ENCODE assay signal across 11 cellular contexts in the genomic region with DNA sequence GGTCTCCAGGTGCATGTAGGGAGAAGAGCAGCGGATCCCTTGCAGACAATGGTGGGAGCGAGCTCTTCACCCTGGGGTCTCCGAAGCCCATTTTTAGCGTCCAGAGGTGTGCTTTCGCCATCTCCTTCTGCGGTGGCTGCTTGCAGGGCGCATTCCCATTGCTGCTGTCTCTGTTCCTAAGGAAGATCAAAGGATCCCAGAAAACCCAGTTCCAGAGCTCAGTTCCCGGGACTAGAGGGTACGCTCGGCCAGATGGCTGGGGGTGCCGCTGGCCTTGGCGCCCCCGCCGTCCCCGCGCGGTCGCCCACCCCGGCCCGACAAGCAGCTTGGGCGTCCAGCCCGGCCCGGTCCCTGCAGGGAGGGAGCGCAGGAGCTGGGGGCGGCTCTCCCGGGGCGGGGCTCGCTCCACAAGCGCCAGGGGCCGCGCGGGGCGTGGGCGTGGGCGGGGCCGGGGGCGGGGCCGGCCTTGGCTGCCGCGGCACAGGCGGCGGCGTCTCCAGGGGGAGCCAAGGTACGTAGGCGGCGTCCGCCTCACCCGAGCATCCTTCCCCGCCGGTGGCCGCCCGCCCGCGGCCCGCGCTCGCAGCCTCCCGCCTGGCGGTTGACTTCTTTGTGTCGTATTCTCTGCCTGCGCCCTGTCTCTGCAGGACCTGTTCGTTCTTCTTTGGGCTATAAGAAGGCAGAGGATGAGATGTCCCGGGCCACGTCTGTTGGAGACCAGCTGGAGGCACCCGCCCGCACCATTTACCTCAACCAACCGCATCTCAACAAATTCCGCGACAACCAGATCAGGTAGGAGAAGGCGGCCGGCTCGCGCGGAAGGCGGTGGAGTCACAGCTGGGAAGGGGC.
DNase-seq lines count a peak whose midpoint lies in the region; ATAC-seq, FAIRE-seq and TF ChIP-seq lines count a peak whose summit lies in the region.
"Had no signal": no experiment of that assay in that cellular context is flagged by ENCODE, and none has a peak within 500 bp of the region (broad histone marks: within the 10 kb centered on the region; RNA-seq: fewer than 3 reads in every experiment).

No MANE protein-coding gene starts in this region.

- intact Hi-C loops in pancreas (cut with DNase I), result no loop called here

- no peak overlapping the region for H3K4me3 ChIP-seq in pancreas

- peaks cover 15% of the 10 kb centered on the region for H3K4me1 Mint-ChIP-seq in chondrocyte (ENCODE audit: low read depth)

- ATAC-seq in pancreas (peak in 3 of 4 donors; percentile 43 to 85 (median 45)), GM19455 (IDR thresholded peaks at IDR 0.05; ENCODE audit: unreplicated experiment) (no peak)

- no peaks in the 10 kb centered on the region for H3K9me3 ChIP-seq in pancreas

- no peak for TF ChIP-seq CTCF in chondrocyte (IDR thresholded peaks at IDR 0.05)
- no peak for TF ChIP-seq CTCF in pancreas (IDR thresholded peaks at IDR 0.05)

- H3K4me3 Mint-ChIP-seq in chondrocyte (ENCODE audit: unreplicated experiment), result peak overlapping the region; percentile 65

- H3K36me3 Mint-ChIP-seq in chondrocyte (ENCODE audit: low read depth), result no peaks in the 10 kb centered on the region

- peaks cover 34% of the 10 kb centered on the region for H3K27me3 Mint-ChIP-seq in chondrocyte (ENCODE audit: low read depth)

- H3K27me3 ChIP-seq in pancreas, result peaks cover 0 to 22% (median 0%) of the 10 kb centered on the region in 4 donors

- no peak overlapping the region for H3K27ac Mint-ChIP-seq in chondrocyte (ENCODE audit: unreplicated experiment)
- H3K27ac Mint-ChIP-seq: activated naive CD4-positive, alpha-beta T cell treated with anti-CD3 and anti-CD28 coated beads, Interleukin-2, amount 50 U/mL, for 72 hours had no signal

- H3K36me3 ChIP-seq in pancreas, result no peaks in the 10 kb centered on the region

- no peak overlapping the region for H3K27ac ChIP-seq in pancreas
- H3K27ac ChIP-seq: parathyroid adenoma had no signal

- FAIRE-seq in pancreas (lab: Jason Lieb, UNC), result no peak
- FAIRE-seq: A204.1 had no signal

- H3K4me1 ChIP-seq in pancreas, result no peaks in the 10 kb centered on the region
- H3K4me1 ChIP-seq: parathyroid adenoma had no signal

- no peaks in the 10 kb centered on the region for H3K9me3 Mint-ChIP-seq in chondrocyte (ENCODE audit: low read depth)
- H3K9me3 Mint-ChIP-seq: activated naive CD4-positive, alpha-beta T cell treated with anti-CD3 and anti-CD28 coated beads, Interleukin-2, amount 50 U/mL, for 72 hours had no signal

- DNase-seq in DMS153 treated with DMSO at 0.1 percent for 48 hours (lab: John Stamatoyannopoulos, UW; ENCODE audit: unreplicated experiment), result peak; percentile 21
- no peak for DNase-seq in DMS153 (lab: John Stamatoyannopoulos, UW)
- DNase-seq in NCI-H2196 treated with DMSO at 0.1 percent for 48 hours (lab: John Stamatoyannopoulos, UW; ENCODE audit: unreplicated experiment), result peak; percentile 9
- no peak for DNase-seq in chondrocyte (ENCODE audit: low spot score)
- peak in 1 of 6 donors; percentile 67 for DNase-seq in pancreas
- no peak for DNase-seq in AG08395 (ENCODE audit: low spot score)
- DNase-seq in middle frontal gyrus (ENCODE audit: extremely low spot score, low spot score), result no peak

- 3 to 4% methylated on average over 61 to 75 of the region's 75 CpGs for WGBS in pancreas, 2 donors

Comparison
In these comparisons a context has a peak if more than half of its experiments do, and no peak if none do; other contexts are left out.
1. DNase-seq: peak in DMS153 treated with DMSO at 0.1 percent for 48 hours (single experiment) and NCI-H2196 treated with DMSO at 0.1 percent for 48 hours (single experiment); none in DMS153 (single experiment), chondrocyte (single experiment), AG08395 (single experiment) and middle frontal gyrus (single experiment).